Comparison of ENCODE assay signal across 8 cellular contexts in the genomic region with DNA sequence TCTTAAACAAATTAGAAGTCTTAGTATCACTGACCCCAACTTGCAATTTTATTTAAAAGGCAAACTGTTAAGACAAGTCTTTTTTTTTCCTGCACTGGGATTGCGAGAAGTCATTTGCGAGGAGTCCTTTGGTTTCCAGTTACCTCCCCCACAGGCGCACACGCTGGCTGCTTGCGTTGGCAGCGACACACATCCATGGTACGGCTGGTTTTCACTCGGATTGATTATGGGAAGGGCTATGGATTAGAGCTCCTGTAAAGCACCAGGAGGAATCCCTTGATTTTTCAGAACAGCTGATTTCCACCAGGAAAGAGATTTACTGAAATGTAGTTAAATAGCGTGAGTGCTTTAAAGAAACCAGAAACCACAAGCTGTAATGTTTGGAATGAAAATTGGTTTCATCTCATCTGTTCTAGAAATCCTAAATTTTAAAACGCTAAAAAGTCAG. TPM values are rescaled to one million over a fixed set of nuclear protein-coding genes. Genes with fewer than 3 reads are reported as not detected.
DNase-seq lines count a peak whose midpoint lies in the region; ATAC-seq, FAIRE-seq and TF ChIP-seq lines count a peak whose summit lies in the region.

No MANE protein-coding gene starts in this region.

- TF ChIP-seq RAD21 in H1 (IDR thresholded peaks at IDR 0.05 in 1 of 2, conservative IDR thresholded peaks at IDR 0.05 in 1 of 2; ENCODE audit: low read depth in 2 of 2, low read length in 2 of 2): no peak

- no peaks in the 10 kb centered on the region for H4K20me1 ChIP-seq in OCI-LY3 (ENCODE audit: insufficient read depth, low read length)
- H4K20me1 ChIP-seq in H1 (replicated peaks in 1 of 2; ENCODE audit: control insufficient read depth in 1 of 2, insufficient read depth in 2 of 2, low read length in 2 of 2): no peaks in the 10 kb centered on the region

- H4K91ac ChIP-seq in H1 (replicated peaks; ENCODE audit: insufficient read length, low read length): no peak overlapping the region

- H2AFZ ChIP-seq in OCI-LY3 (ENCODE audit: low read depth, low read length) (peak overlapping the region; percentile 90; the same call in 1 of the 2 replicates), H1 (ENCODE audit: low read length) (no peak overlapping the region)

- TF ChIP-seq POLR2A in H1 (IDR thresholded peaks at IDR 0.05; ENCODE audit: control extremely low read depth in 1 of 2, low read depth in 2 of 2, low read length in 2 of 2) (no peak), vagina (IDR thresholded peaks at IDR 0.05) (no peak)

- H3K4ac ChIP-seq in H1 (replicated peaks; ENCODE audit: insufficient read length, low read depth, low read length): no peak overlapping the region

- no peak overlapping the region for H2BK12ac ChIP-seq in H1 (ENCODE audit: low read depth, low read length)

- H3K27me3 ChIP-seq in OCI-LY3 (ENCODE audit: low read depth, low read length) (peaks cover 27% of the 10 kb centered on the region), H1 (replicated peaks in 1 of 4; ENCODE audit: control insufficient read depth in 3 of 4, extremely low read depth in 1 of 4, insufficient read depth in 3 of 4, low read length in 3 of 4) (no peaks in the 10 kb centered on the region), vagina (no peaks in the 10 kb centered on the region)

- no peak for TF ChIP-seq EP300 in H1 (IDR thresholded peaks at IDR 0.05; ENCODE audit: borderline replicate concordance in 1 of 2, low read depth in 2 of 2, low read length in 2 of 2)

- intact Hi-C loops in vagina (cut with DNase I): no loop called here

- H3K9ac ChIP-seq in OCI-LY3 (ENCODE audit: low read length) (peak overlapping the region; percentile 45), H1 (replicated peaks in 1 of 4; ENCODE audit: extremely low read depth in 1 of 4, low read depth in 3 of 4, low read length in 3 of 4) (peak overlapping the region; percentile 52 to 78 (median 60))

- no peak overlapping the region for H3K56ac ChIP-seq in H1 (replicated peaks; ENCODE audit: insufficient read length, low read depth, low read length)

- H3K23me2 ChIP-seq in H1 (ENCODE audit: low read depth, low read length): 0 out of 2 replicates have a peak, but pooled peaks cover 2% of the 10 kb centered on the region

- no peak overlapping the region for H3K14ac ChIP-seq in H1 (ENCODE audit: insufficient read length)

- H4K8ac ChIP-seq in H1 (ENCODE audit: extremely low read depth, insufficient read depth, low read length): no peak overlapping the region

- H3K27ac ChIP-seq in OCI-LY3 (ENCODE audit: low read length): no peak overlapping the region
- no peak overlapping the region for H3K27ac ChIP-seq in H1 (ENCODE audit: low read depth, low read length)
- peak overlapping the region; percentile 81 for H3K27ac ChIP-seq in mesodermal cell (ENCODE audit: low read depth, low read length, severe bottlenecking)
- H3K27ac ChIP-seq in vagina: no peak overlapping the region

- TF ChIP-seq CTCF in OCI-LY3 (IDR thresholded peaks at IDR 0.05; ENCODE audit: low read depth, low read length): no peak
- TF ChIP-seq CTCF in H1 (IDR thresholded peaks at IDR 0.05; ENCODE audit: control extremely low read depth in 1 of 3, insufficient read depth in 1 of 3, low read depth in 1 of 3, low read length in 3 of 3): no peak
- no peak for TF ChIP-seq CTCF in vagina (IDR thresholded peaks at IDR 0.05)

- H3K79me2 ChIP-seq in OCI-LY3 (ENCODE audit: low read length): no peaks in the 10 kb centered on the region
- H3K79me2 ChIP-seq in H1 (ENCODE audit: control insufficient read depth in 1 of 2, insufficient read depth in 2 of 2, low read length in 2 of 2): peaks cover 0 to 43% of the 10 kb centered on the region in 2 experiments; a peak in 2 of 4 replicates

- no peak overlapping the region for H2BK5ac ChIP-seq in H1 (ENCODE audit: low read depth, low read length)

- H3K18ac ChIP-seq in H1 (ENCODE audit: extremely low read depth, low read length): no peak overlapping the region

- H3K4me1 ChIP-seq in OCI-LY3 (ENCODE audit: low read length) (peaks cover 4% of the 10 kb centered on the region), H1 (replicated peaks in 1 of 4; ENCODE audit: control insufficient read depth in 3 of 4, insufficient read depth in 4 of 4, low read length in 3 of 4) (peaks cover 5 to 8% (median 6%) of the 10 kb centered on the region in 4 experiments; a peak in 6 of 7 replicates), mesodermal cell (ENCODE audit: control insufficient read depth, insufficient read depth, low read length, poor library complexity, severe bottlenecking) (peaks cover 4% of the 10 kb centered on the region), vagina (peaks cover 14% of the 10 kb centered on the region)

- no peaks in the 10 kb centered on the region for H3K79me1 ChIP-seq in H1 (ENCODE audit: low read depth, low read length)

- no peak overlapping the region for H2BK15ac ChIP-seq in H1 (ENCODE audit: low read length)

- H2BK20ac ChIP-seq in H1 (ENCODE audit: low read length): no peak overlapping the region

- H4K5ac ChIP-seq in H1 (ENCODE audit: insufficient read length, low read depth, low read length): no peak overlapping the region

- H3K9me3 ChIP-seq in OCI-LY3 (ENCODE audit: insufficient read depth, low read length): no peaks in the 10 kb centered on the region
- no peaks in the 10 kb centered on the region for H3K9me3 ChIP-seq in H1 (ENCODE audit: insufficient read depth in 2 of 2, low read depth in 1 of 2, low read length in 1 of 2)
- no peaks in the 10 kb centered on the region for H3K9me3 ChIP-seq in mesodermal cell (ENCODE audit: control insufficient read depth, low read length)
- no peaks in the 10 kb centered on the region for H3K9me3 ChIP-seq in vagina

- DNase-seq in NCI-H2107 (lab: John Stamatoyannopoulos, UW): peak; percentile 8
- no peak for DNase-seq in NCI-H2107 treated with DMSO at 0.1 percent for 48 hours (lab: John Stamatoyannopoulos, UW; ENCODE audit: unreplicated experiment)
- DNase-seq in H1 (ENCODE audit: low read depth in 1 of 2, low spot score in 2 of 2): no peak
- no peak for DNase-seq in vagina (ENCODE audit: extremely low spot score in 2 of 2)
- no peak for DNase-seq in GOT3 (lab: John Stamatoyannopoulos, UW)

- CTCF ChIA-PET in H1 (lab: Charles Lee; ENCODE audit: partially characterized antibody): interaction anchor here (0.6 to 2.5 kb wide), 10 partner anchors 10 to 346 kb away, joined by 3 to 9 read pairs (median 4); no protein-coding TSS in a partner anchor

- ATAC-seq in HG02973 (IDR thresholded peaks at IDR 0.05; ENCODE audit: unreplicated experiment): no peak

- peak overlapping the region; percentile 98 for H3K4me2 ChIP-seq in OCI-LY3 (ENCODE audit: low read length)
- peak overlapping the region; percentile 73 to 85 for H3K4me2 ChIP-seq in H1 (ENCODE audit: insufficient read depth in 1 of 2, low read depth in 2 of 2, low read length in 2 of 2)

- WGBS in H1 (ENCODE audit: extremely low coverage in 1 of 2, insufficient coverage in 1 of 2, insufficient read length in 1 of 2, insufficient replicate concordance in 2 of 2, low coverage in 1 of 2, low lambda C conversion rate in 2 of 2, missing lambda C conversion rate in 1 of 2), 2 experiments: 3% methylated on average over 10 of the region's 10 CpGs; no CpG with 5 or more reads in 1 of the 2 experiments
- WGBS in mesodermal cell (ENCODE audit: insufficient coverage in 2 of 2), 2 experiments: 0% methylated on average over 1 to 5 of the region's 10 CpGs

- peak; percentile 78 for FAIRE-seq in H1 (lab: Jason Lieb, UNC)

- POLR2A ChIA-PET in H1 (lab: Charles Lee; ENCODE audit: partially characterized antibody): interaction anchor here (0.7 to 4.4 kb wide), 5 partner anchors 9 to 45 kb away, joined by 3 to 26 read pairs (median 4); no protein-coding TSS in a partner anchor

- no peak overlapping the region for H2AK5ac ChIP-seq in H1 (ENCODE audit: low read depth, low read length)

- no peak overlapping the region for H3K23ac ChIP-seq in H1 (ENCODE audit: insufficient read length)

- no peak overlapping the region for H2BK120ac ChIP-seq in H1 (replicated peaks; ENCODE audit: low read depth, low read length)

- peak overlapping the region; percentile 89 for H3K4me3 ChIP-seq in OCI-LY3 (ENCODE audit: low read length)
- H3K4me3 ChIP-seq in H1 (ENCODE audit: extremely low read depth in 1 of 4, insufficient read depth in 2 of 4, low read depth in 3 of 4, low read length in 4 of 4): peak overlapping the region; percentile 69 to 74 (median 70)
- H3K4me3 ChIP-seq in mesodermal cell (ENCODE audit: extremely low read depth, insufficient read depth, low read length, poor library complexity, severe bottlenecking): peak overlapping the region; percentile 52
- H3K4me3 ChIP-seq in vagina: peak overlapping the region; percentile 52 to 60

- H3K36me3 ChIP-seq in OCI-LY3 (replicated peaks; ENCODE audit: low read depth, low read length) (no peaks in the 10 kb centered on the region), H1 (ENCODE audit: control insufficient read depth in 2 of 4, insufficient read depth in 4 of 4, low read length in 3 of 4) (peaks cover 0 to 20% (median 6%) of the 10 kb centered on the region in 4 experiments; a peak in 5 of 8 replicates), mesodermal cell (ENCODE audit: control insufficient read depth, insufficient read depth, low read length) (peaks cover 26% of the 10 kb centered on the region), vagina (no peaks in the 10 kb centered on the region)

TF ChIP-seq in H1, 55 proteins besides CTCF, POLR2A, EP300 and RAD21:
- no peak for TF ChIP-seq BRCA1 (IDR thresholded peaks at IDR 0.05; ENCODE audit: low read depth, low read length)
- TF ChIP-seq TBP (IDR thresholded peaks at IDR 0.05; ENCODE audit: low read depth, low read length): 0 out of 2 replicates have a peak, but pooled peaks have one; percentile 24
TF ChIP-seq in H1: peak in this region for 1.

RNA-seq across cellular contexts. Expression of gene SLC1A3, which starts 0.7 kb away (rescaled TPM):
- total RNA-seq in H1 (2021; fragmentation: NEBNext Ultra II Directional; extraction: Animal tissue kit (Norgen Biotek cat#: 25700)): 30.6 and 35.3 TPM in 2 replicates
- polyA plus RNA-seq in H1 (2011; rRNA removed): 16.8 and 26.7 TPM in 2 replicates
- 19.4 TPM for polyA plus RNA-seq in H1 (2011; cell fraction: cytosol; rRNA removed)
- 48.8 TPM for polyA plus RNA-seq in H1 (2011; cell fraction: nucleus; rRNA removed)
- 17.9 to 33.3 TPM (median 27.4 TPM) in 4 replicates for polyA plus RNA-seq in H1 (2012, experiment 1 of 2)
- polyA plus RNA-seq in H1 (2012, experiment 2 of 2): 2.4 TPM
- polyA plus RNA-seq in H1 (2013, experiment 1 of 2): 19.4 TPM
- polyA plus RNA-seq in H1 (2013, experiment 2 of 2): 18.4 TPM
- polyA minus RNA-seq in H1 (2011; rRNA and poly(A)+ RNA removed): 65.9 and 87.3 TPM in 2 replicates
- 28.1 TPM for polyA minus RNA-seq in H1 (2011; cell fraction: cytosol; rRNA and poly(A)+ RNA removed)
- polyA minus RNA-seq in H1 (2011; cell fraction: nucleus; rRNA and poly(A)+ RNA removed): 127 TPM
- 10.5 TPM for polyA plus RNA-seq in mesodermal cell (2013, experiment 1 of 2)
- 14.6 TPM for polyA plus RNA-seq in mesodermal cell (2013, experiment 2 of 2)
- 18.9 TPM for total RNA-seq in vagina
